ENCODE assay signal across 19 cellular contexts in the genomic region with DNA sequence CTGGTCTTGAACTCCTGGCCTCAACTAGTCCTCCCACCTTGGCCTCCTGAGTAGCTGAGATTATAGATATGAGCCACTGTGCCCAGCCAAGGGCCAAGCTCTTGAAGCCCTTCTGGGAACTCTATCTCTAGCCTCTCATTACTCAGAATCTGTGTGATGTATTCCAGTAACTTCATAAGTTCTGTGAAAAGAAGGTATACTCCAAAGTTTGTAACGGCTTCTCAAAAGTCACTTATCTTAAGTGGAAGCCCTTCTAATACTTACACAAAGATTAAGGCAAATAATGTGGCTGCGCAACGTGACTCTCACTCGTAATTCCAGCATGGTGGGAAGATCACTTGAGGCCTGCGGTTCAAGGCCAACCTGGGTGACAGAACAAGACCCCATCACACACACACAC. TPM values are rescaled to one million over a fixed set of nuclear protein-coding genes. Genes with fewer than 3 reads are reported as not detected.
DNase-seq lines count a peak whose midpoint lies in the region; ATAC-seq, FAIRE-seq and TF ChIP-seq lines count a peak whose summit lies in the region.
"Had no signal": no experiment of that assay in that cellular context is flagged by ENCODE, and none has a peak within 500 bp of the region (broad histone marks: within the 10 kb centered on the region; RNA-seq: fewer than 3 reads in every experiment).

No MANE protein-coding gene starts in this region.

- ATAC-seq in lung (ENCODE audit: insufficient read depth, low FRiP score) (peak; percentile 14), upper lobe of right lung (peak; percentile 50)
- ATAC-seq in stimulated activated effector memory CD8-positive, alpha-beta T cell treated with anti-CD3 and anti-CD28 coated beads, Interleukin-12 subunit alpha, Interleukin-12 subunit beta, amount 100 ng/mL, for 72 hours, result no peak
- ATAC-seq: CD8-positive, alpha-beta T cell had no signal

- peaks cover 0 to 5% (median 2%) of the 10 kb centered on the region in 7 donors for H3K9me3 Mint-ChIP-seq in CD14-positive monocyte
- H3K9me3 Mint-ChIP-seq in stimulated activated effector memory CD8-positive, alpha-beta T cell treated with anti-CD3 and anti-CD28 coated beads, Interleukin-12 subunit alpha, Interleukin-12 subunit beta, amount 100 ng/mL, for 72 hours, result no peaks in the 10 kb centered on the region
- H3K9me3 Mint-ChIP-seq: CD4-positive, CD25-positive, alpha-beta regulatory T cell; CD8-positive, alpha-beta T cell; HFFc6 had no signal

- H3K27ac ChIP-seq in kidney (ENCODE audit: low read depth in 2 of 2, low read length in 2 of 2), result peak overlapping the region; percentile 10 to 70
- H3K27ac ChIP-seq in lung (ENCODE audit: low read depth in 1 of 2, low read length in 1 of 2), result no peak overlapping the region
- peak overlapping the region; percentile 30 for H3K27ac ChIP-seq in upper lobe of right lung

- no peak overlapping the region for H3K9ac ChIP-seq in kidney (ENCODE audit: low read length in 2 of 2)

- no peak for DNase-seq in CD14-positive monocyte (ENCODE audit: low spot score)
- no peak for DNase-seq in kidney
- DNase-seq in lung (ENCODE audit: low spot score), result peak; percentile 69
- no peak for DNase-seq in upper lobe of right lung
- no peak for DNase-seq in NCI-H748 treated with DMSO at 0.1 percent for 48 hours (lab: John Stamatoyannopoulos, UW)
- DNase-seq in activated CD8-positive, alpha-beta memory T cell treated with anti-CD3 and anti-CD28 coated beads for 24 hours, result no peak
- DNase-seq in stimulated activated effector memory CD8-positive, alpha-beta T cell treated with anti-CD3 and anti-CD28 coated beads, Interleukin-12 subunit alpha, Interleukin-12 subunit beta, amount 100 ng/mL, for 72 hours (ENCODE audit: low spot score in 2 of 2), result no peak
- DNase-seq: C1 segment of cervical spinal cord; Caco-2; CD4-positive, CD25-positive, alpha-beta regulatory T cell; CD8-positive, alpha-beta T cell; DMS153; DND-41; GOT3; HFFc6 had no signal

- intact Hi-C loops in CD14-positive monocyte (cut with micrococcal nuclease), result no loop called here
- intact Hi-C loops in kidney (cut with DNase I), result no loop called here
- intact Hi-C loops in upper lobe of right lung (cut with DNase I), result loop anchor here (10.0 kb wide), 1 partner anchor 160 kb away; no protein-coding TSS in a partner anchor

- H3K27me3 Mint-ChIP-seq in CD14-positive monocyte (ENCODE audit: low read depth in 3 of 3), result no peaks in the 10 kb centered on the region
- H3K27me3 Mint-ChIP-seq: CD4-positive, CD25-positive, alpha-beta regulatory T cell had no signal

- H3K9me3 ChIP-seq in kidney (ENCODE audit: control insufficient read depth in 1 of 2, low read length in 2 of 2) (no peaks in the 10 kb centered on the region), lung (ENCODE audit: control insufficient read depth in 2 of 2, insufficient read depth in 1 of 2, low read length in 1 of 2) (no peaks in the 10 kb centered on the region), upper lobe of right lung (no peaks in the 10 kb centered on the region)
- H3K9me3 ChIP-seq: Caco-2, HAP-1 had no signal

- H3K27me3 ChIP-seq in lung (ENCODE audit: control insufficient read depth, insufficient read depth) (no peaks in the 10 kb centered on the region), upper lobe of right lung (no peaks in the 10 kb centered on the region)

- H3K4me3 ChIP-seq in kidney (ENCODE audit: low read length in 2 of 2) (no peak overlapping the region), lung (no peak overlapping the region), upper lobe of right lung (no peak overlapping the region)
- H3K4me3 ChIP-seq: HAP-1 had no signal

- WGBS in lung, 2 donors, result 71 to 89% methylated on average over 5 of the region's 5 CpGs

- no peak overlapping the region for H3K4me3 Mint-ChIP-seq in CD14-positive monocyte
- no peak overlapping the region for H3K4me3 Mint-ChIP-seq in stimulated activated effector memory CD8-positive, alpha-beta T cell treated with anti-CD3 and anti-CD28 coated beads, Interleukin-12 subunit alpha, Interleukin-12 subunit beta, amount 100 ng/mL, for 72 hours
- H3K4me3 Mint-ChIP-seq: CD4-positive, CD25-positive, alpha-beta regulatory T cell; CD8-positive, alpha-beta T cell; HFFc6 had no signal

- no peak for TF ChIP-seq CTCF in CD14-positive monocyte (IDR thresholded peaks at IDR 0.05)
- no peak for TF ChIP-seq CTCF in kidney (IDR thresholded peaks at IDR 0.05; ENCODE audit: borderline replicate concordance, extremely low read depth, insufficient read depth)
- TF ChIP-seq CTCF in lung (IDR thresholded peaks at IDR 0.05; ENCODE audit: control extremely low read depth, extremely low read depth), result no peak
- TF ChIP-seq CTCF in upper lobe of right lung (IDR thresholded peaks at IDR 0.05), result no peak

- H3K27ac Mint-ChIP-seq in CD14-positive monocyte, result peak overlapping the region in 5 of 7 donors; percentile 46 to 76 (median 64)
- H3K27ac Mint-ChIP-seq in stimulated activated effector memory CD8-positive, alpha-beta T cell treated with anti-CD3 and anti-CD28 coated beads, Interleukin-12 subunit alpha, Interleukin-12 subunit beta, amount 100 ng/mL, for 72 hours, result no peak overlapping the region
- H3K27ac Mint-ChIP-seq: CD4-positive, CD25-positive, alpha-beta regulatory T cell; CD8-positive, alpha-beta T cell; HFFc6 had no signal

- H3K4me1 ChIP-seq in kidney (ENCODE audit: control insufficient read depth in 1 of 2, insufficient read depth in 1 of 2, low read depth in 1 of 2, low read length in 2 of 2), result peaks cover 18 to 47% of the 10 kb centered on the region in 2 donors
- peaks cover 5 to 10% of the 10 kb centered on the region in 2 donors for H3K4me1 ChIP-seq in lung (ENCODE audit: control insufficient read depth in 2 of 2, insufficient read depth in 2 of 2, low read length in 2 of 2)
- peaks cover 27% of the 10 kb centered on the region for H3K4me1 ChIP-seq in upper lobe of right lung
- H3K4me1 ChIP-seq: Caco-2, HAP-1 had no signal

- peaks cover 0 to 2% of the 10 kb centered on the region in 2 donors for H3K36me3 ChIP-seq in kidney (ENCODE audit: control insufficient read depth in 1 of 2, insufficient read depth in 2 of 2, low read length in 2 of 2)
- H3K36me3 ChIP-seq in lung (ENCODE audit: control insufficient read depth in 2 of 2, insufficient read depth in 2 of 2, low read length in 2 of 2), result peaks cover 0 to 25% of the 10 kb centered on the region in 2 donors
- H3K36me3 ChIP-seq in upper lobe of right lung, result peaks cover 15% of the 10 kb centered on the region

- no peak for FAIRE-seq in kidney (lab: Jason Lieb, UNC)
- FAIRE-seq: G401.6, GM12892, H54 had no signal

- peaks cover 31 to 45% of the 10 kb centered on the region in 2 donors for H3K36me3 Mint-ChIP-seq in CD14-positive monocyte
- H3K36me3 Mint-ChIP-seq in stimulated activated effector memory CD8-positive, alpha-beta T cell treated with anti-CD3 and anti-CD28 coated beads, Interleukin-12 subunit alpha, Interleukin-12 subunit beta, amount 100 ng/mL, for 72 hours, result peaks cover 7% of the 10 kb centered on the region
- H3K36me3 Mint-ChIP-seq: CD4-positive, CD25-positive, alpha-beta regulatory T cell had no signal

- peaks cover 4% of the 10 kb centered on the region for H3K4me1 Mint-ChIP-seq in CD14-positive monocyte
- H3K4me1 Mint-ChIP-seq in stimulated activated effector memory CD8-positive, alpha-beta T cell treated with anti-CD3 and anti-CD28 coated beads, Interleukin-12 subunit alpha, Interleukin-12 subunit beta, amount 100 ng/mL, for 72 hours, result no peaks in the 10 kb centered on the region

RNA-seq across cellular contexts. Expression of a gene that starts 19.1 kb away (rescaled TPM):
- polyA plus RNA-seq in CD14-positive monocyte, result 100 to 1,000 TPM; 176 to 187 TPM
- 303 TPM for total RNA-seq in kidney
- polyA plus RNA-seq in kidney (ENCODE audit: insufficient read depth, low read depth, low replicate concordance), result 520 TPM
- total RNA-seq in lung, result 100 to 1,000 TPM in 1 of 2 donors, 10 to 100 TPM in 1; 39.0 to 297 TPM
- 100 to 1,000 TPM; 203 to 410 TPM for polyA plus RNA-seq in lung
- 298 TPM for total RNA-seq in upper lobe of right lung

RNA-seq across cellular contexts. Expression of a gene that starts 19.7 kb away (rescaled TPM):
- polyA plus RNA-seq in CD14-positive monocyte (1 to 10 TPM in 1 of 2 donors, under 1 TPM in 1; 0.76 to 2.1 TPM), kidney (ENCODE audit: insufficient read depth, low read depth, low replicate concordance) (23.9 TPM), lung (10 to 100 TPM in 1 of 2 donors, 1 to 10 TPM in 1; 9.0 to 17.3 TPM)
- total RNA-seq in kidney (25.7 TPM), lung (10 to 100 TPM; 29.2 to 35.7 TPM), upper lobe of right lung (43.7 TPM)

RNA-seq across cellular contexts. Expression of a gene that starts 23.5 kb away (rescaled TPM):
- polyA plus RNA-seq in CD14-positive monocyte, result not detected
- 0.28 TPM for total RNA-seq in kidney
- not detected for polyA plus RNA-seq in kidney (ENCODE audit: insufficient read depth, low read depth, low replicate concordance)
- total RNA-seq in lung, result 1 to 10 TPM in 1 of 2 donors, not detected in 1; 2.4 TPM
- under 1 TPM in 1 of 2 donors, not detected in 1; 0.06 TPM for polyA plus RNA-seq in lung
- not detected for total RNA-seq in upper lobe of right lung
- total RNA-seq: CD4-positive, CD25-positive, alpha-beta regulatory T cell; CD8-positive, alpha-beta T cell had no signal
- polyA plus RNA-seq: CD4-positive, CD25-positive, alpha-beta regulatory T cell had no signal

RNA-seq across cellular contexts. Expression of a gene that starts 25.6 kb away (rescaled TPM):
- polyA plus RNA-seq in CD14-positive monocyte (1 to 10 TPM; 6.9 to 8.4 TPM), kidney (ENCODE audit: insufficient read depth, low read depth, low replicate concordance) (51.8 TPM), lung (10 to 100 TPM; 44.0 to 60.4 TPM)
- total RNA-seq in kidney (52.1 TPM), lung (10 to 100 TPM; 27.2 to 59.7 TPM), upper lobe of right lung (61.7 TPM)

RNA-seq across cellular contexts. Expression of a gene that starts 34.7 kb away (rescaled TPM):
- polyA plus RNA-seq in CD14-positive monocyte, result under 1 TPM in 1 of 2 donors, not detected in 1; 0.28 TPM
- 1.4 TPM for total RNA-seq in kidney
- 1.7 TPM for polyA plus RNA-seq in kidney (ENCODE audit: insufficient read depth, low read depth, low replicate concordance)
- total RNA-seq in lung, result 1 to 10 TPM; 1.1 to 3.6 TPM
- polyA plus RNA-seq in lung, result 1 to 10 TPM; 1.6 to 2.9 TPM
- total RNA-seq in upper lobe of right lung, result not detected
- total RNA-seq: CD4-positive, CD25-positive, alpha-beta regulatory T cell had no signal

Comparison
In these comparisons a context has a peak if more than half of its experiments do, and no peak if none do; other contexts are left out.
1. H3K27ac ChIP-seq: peak in kidney (2 of 2) and upper lobe of right lung (single experiment); none in lung (0 of 2).